In the genomic region with DNA sequence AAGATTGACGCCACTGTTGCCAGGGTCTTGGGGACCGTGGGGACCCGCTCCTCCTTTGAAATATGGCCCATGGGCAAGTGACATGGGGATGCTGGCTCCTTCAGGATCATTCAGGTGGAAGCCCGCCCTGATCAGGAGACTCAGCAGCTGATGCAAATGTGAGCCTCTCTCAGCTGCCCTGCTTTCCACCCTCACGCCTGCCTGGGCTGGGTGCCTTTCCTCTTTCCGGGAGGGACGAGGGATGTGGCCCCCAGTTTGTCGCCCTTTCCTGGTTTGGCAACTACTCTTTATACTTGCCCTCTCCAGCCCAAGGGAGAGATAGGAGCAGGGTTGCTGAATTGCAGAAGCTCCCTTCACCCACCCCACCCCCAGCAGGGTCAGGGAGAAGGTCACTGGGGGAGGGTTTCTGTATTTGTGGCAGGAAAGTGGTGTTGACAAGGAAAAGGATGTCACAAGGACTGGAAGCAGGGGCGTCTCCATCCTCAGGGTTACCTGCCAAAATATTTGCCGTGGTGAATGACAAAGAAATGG, we compare ENCODE assay signal across 1 cellular context.
TF ChIP-seq lines count a peak whose summit lies in the region.

No MANE protein-coding gene starts in this region.

TF ChIP-seq in HepG2, 621 proteins besides CTCF, POLR2A, EP300 and RAD21 (continued from another document and continues in another):
- TF ChIP-seq ZNF234 (CRISPR knock-in tag; conservative IDR thresholded peaks at IDR 0.05) = no peak
- peak; percentile 73 for TF ChIP-seq ZNF772 (CRISPR knock-in tag; IDR thresholded peaks at IDR 0.05)
- TF ChIP-seq, protein P1, sequence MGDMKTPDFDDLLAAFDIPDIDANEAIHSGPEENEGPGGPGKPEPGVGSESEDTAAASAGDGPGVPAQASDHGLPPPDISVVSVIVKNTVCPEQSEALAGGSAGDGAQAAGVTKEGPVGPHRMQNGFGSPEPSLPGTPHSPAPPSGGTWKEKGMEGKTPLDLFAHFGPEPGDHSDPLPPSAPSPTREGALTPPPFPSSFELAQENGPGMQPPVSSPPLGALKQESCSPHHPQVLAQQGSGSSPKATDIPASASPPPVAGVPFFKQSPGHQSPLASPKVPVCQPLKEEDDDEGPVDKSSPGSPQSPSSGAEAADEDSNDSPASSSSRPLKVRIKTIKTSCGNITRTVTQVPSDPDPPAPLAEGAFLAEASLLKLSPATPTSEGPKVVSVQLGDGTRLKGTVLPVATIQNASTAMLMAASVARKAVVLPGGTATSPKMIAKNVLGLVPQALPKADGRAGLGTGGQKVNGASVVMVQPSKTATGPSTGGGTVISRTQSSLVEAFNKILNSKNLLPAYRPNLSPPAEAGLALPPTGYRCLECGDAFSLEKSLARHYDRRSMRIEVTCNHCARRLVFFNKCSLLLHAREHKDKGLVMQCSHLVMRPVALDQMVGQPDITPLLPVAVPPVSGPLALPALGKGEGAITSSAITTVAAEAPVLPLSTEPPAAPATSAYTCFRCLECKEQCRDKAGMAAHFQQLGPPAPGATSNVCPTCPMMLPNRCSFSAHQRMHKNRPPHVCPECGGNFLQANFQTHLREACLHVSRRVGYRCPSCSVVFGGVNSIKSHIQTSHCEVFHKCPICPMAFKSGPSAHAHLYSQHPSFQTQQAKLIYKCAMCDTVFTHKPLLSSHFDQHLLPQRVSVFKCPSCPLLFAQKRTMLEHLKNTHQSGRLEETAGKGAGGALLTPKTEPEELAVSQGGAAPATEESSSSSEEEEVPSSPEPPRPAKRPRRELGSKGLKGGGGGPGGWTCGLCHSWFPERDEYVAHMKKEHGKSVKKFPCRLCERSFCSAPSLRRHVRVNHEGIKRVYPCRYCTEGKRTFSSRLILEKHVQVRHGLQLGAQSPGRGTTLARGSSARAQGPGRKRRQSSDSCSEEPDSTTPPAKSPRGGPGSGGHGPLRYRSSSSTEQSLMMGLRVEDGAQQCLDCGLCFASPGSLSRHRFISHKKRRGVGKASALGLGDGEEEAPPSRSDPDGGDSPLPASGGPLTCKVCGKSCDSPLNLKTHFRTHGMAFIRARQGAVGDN (CRISPR knock-in tag; IDR thresholded peaks at IDR 0.05) = peak; percentile 90
- TF ChIP-seq ZNF160 (CRISPR knock-in tag; IDR thresholded peaks at IDR 0.05) = 0 out of 2 replicates have a peak, but pooled peaks have one; percentile 43
- TF ChIP-seq PHF5A (CRISPR knock-in tag; IDR thresholded peaks at IDR 0.05; ENCODE audit: low read depth, unreplicated experiment) = no peak
- TF ChIP-seq ZNF263 (CRISPR knock-in tag; IDR thresholded peaks at IDR 0.05) = peak; percentile 58; the same call in 1 of the 2 replicates
- TF ChIP-seq SIN3B (IDR thresholded peaks at IDR 0.05; ENCODE audit: low read length) = no peak
- TF ChIP-seq DBP (CRISPR knock-in tag; IDR thresholded peaks at IDR 0.05; ENCODE audit: not compliant biosample characterization) = no peak
- peak; percentile 47; the same call in 1 of the 2 replicates for TF ChIP-seq ZNF205 (CRISPR knock-in tag; IDR thresholded peaks at IDR 0.05)
- TF ChIP-seq ZNF577 (CRISPR knock-in tag; IDR thresholded peaks at IDR 0.05; ENCODE audit: borderline replicate concordance, low read depth) = no peak
- TF ChIP-seq SRF (IDR thresholded peaks at IDR 0.05; ENCODE audit: low read depth, low read length) = no peak
- no peak for TF ChIP-seq FLYWCH1 (CRISPR knock-in tag; IDR thresholded peaks at IDR 0.05)
- TF ChIP-seq ZNF607 (CRISPR knock-in tag; IDR thresholded peaks at IDR 0.05; ENCODE audit: borderline replicate concordance) = 0 out of 2 replicates have a peak, but pooled peaks have one; percentile 24
- no peak for TF ChIP-seq FOXM1 (CRISPR knock-in tag; IDR thresholded peaks at IDR 0.05)
- TF ChIP-seq, protein P2, sequence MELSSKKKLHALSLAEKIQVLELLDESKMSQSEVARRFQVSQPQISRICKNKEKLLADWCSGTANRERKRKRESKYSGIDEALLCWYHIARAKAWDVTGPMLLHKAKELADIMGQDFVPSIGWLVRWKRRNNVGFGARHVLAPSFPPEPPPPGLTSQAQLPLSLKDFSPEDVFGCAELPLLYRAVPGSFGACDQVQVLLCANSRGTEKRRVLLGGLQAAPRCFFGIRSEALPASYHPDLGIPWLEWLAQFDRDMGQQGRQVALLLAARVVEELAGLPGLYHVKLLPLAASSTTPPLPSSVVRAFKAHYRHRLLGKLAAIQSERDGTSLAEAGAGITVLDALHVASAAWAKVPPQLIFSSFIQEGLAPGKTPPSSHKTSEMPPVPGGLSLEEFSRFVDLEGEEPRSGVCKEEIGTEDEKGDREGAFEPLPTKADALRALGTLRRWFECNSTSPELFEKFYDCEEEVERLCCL (CRISPR knock-in tag; IDR thresholded peaks at IDR 0.05; ENCODE audit: borderline replicate concordance) = no peak
- no peak for TF ChIP-seq ZNF749 (CRISPR knock-in tag; IDR thresholded peaks at IDR 0.05; ENCODE audit: borderline replicate concordance)
- TF ChIP-seq FOXP4 (CRISPR knock-in tag; IDR thresholded peaks at IDR 0.05) = peak; percentile 92
- TF ChIP-seq TCF7L2 (IDR thresholded peaks at IDR 0.05; ENCODE audit: low read depth, low read length) = no peak
- TF ChIP-seq SMAD1 (CRISPR knock-in tag; IDR thresholded peaks at IDR 0.05; ENCODE audit: borderline replicate concordance, low read depth) = no peak
- TF ChIP-seq HOMEZ (CRISPR knock-in tag; IDR thresholded peaks at IDR 0.05; ENCODE audit: low read depth) = 0 out of 2 replicates have a peak, but pooled peaks have one; percentile 50
- TF ChIP-seq ZMAT3 (CRISPR knock-in tag; conservative IDR thresholded peaks at IDR 0.05) = no peak
- peak; percentile 75 for TF ChIP-seq RCOR2 (CRISPR knock-in tag; IDR thresholded peaks at IDR 0.05)
- no peak for TF ChIP-seq ZNF18 (CRISPR knock-in tag; IDR thresholded peaks at IDR 0.05; ENCODE audit: insufficient replicate concordance)
- TF ChIP-seq CEBPG (CRISPR knock-in tag; IDR thresholded peaks at IDR 0.05) = peak; percentile 78
- TF ChIP-seq, protein P3, sequence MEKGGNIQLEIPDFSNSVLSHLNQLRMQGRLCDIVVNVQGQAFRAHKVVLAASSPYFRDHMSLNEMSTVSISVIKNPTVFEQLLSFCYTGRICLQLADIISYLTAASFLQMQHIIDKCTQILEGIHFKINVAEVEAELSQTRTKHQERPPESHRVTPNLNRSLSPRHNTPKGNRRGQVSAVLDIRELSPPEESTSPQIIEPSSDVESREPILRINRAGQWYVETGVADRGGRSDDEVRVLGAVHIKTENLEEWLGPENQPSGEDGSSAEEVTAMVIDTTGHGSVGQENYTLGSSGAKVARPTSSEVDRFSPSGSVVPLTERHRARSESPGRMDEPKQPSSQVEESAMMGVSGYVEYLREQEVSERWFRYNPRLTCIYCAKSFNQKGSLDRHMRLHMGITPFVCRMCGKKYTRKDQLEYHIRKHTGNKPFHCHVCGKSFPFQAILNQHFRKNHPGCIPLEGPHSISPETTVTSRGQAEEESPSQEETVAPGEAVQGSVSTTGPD (CRISPR knock-in tag; IDR thresholded peaks at IDR 0.05) = peak; percentile 94
- no peak for TF ChIP-seq SUZ12 (IDR thresholded peaks at IDR 0.05; ENCODE audit: low read depth, low read length)
- no peak for TF ChIP-seq ZNF569 (CRISPR knock-in tag; IDR thresholded peaks at IDR 0.05; ENCODE audit: borderline replicate concordance)
- TF ChIP-seq TAF1 (CRISPR knock-in tag; IDR thresholded peaks at IDR 0.05) = no peak
- TF ChIP-seq SPEN (CRISPR knock-in tag; IDR thresholded peaks at IDR 0.05; ENCODE audit: low read depth) = 0 out of 2 replicates have a peak, but pooled peaks have one; percentile 27
- no peak for TF ChIP-seq HNRNPK (IDR thresholded peaks at IDR 0.05; ENCODE audit: low read depth, low read length, poor library complexity, severe bottlenecking)
- TF ChIP-seq ZFP36 (IDR thresholded peaks at IDR 0.05; ENCODE audit: borderline replicate concordance, low read depth, low read length, partially characterized antibody) = no peak
- no peak for TF ChIP-seq SIN3A (IDR thresholded peaks at IDR 0.05; ENCODE audit: borderline replicate concordance, low read depth, low read length)
- no peak for TF ChIP-seq LCORL (IDR thresholded peaks at IDR 0.05)
- TF ChIP-seq LCORL (CRISPR knock-in tag; IDR thresholded peaks at IDR 0.05) = peak; percentile 87
- peak; percentile 41; the same call in 1 of the 2 replicates for TF ChIP-seq ZFP91 (CRISPR knock-in tag; IDR thresholded peaks at IDR 0.05; ENCODE audit: borderline replicate concordance)
- TF ChIP-seq ZNF761 (CRISPR knock-in tag; conservative IDR thresholded peaks at IDR 0.05) = no peak
- TF ChIP-seq, protein P4, sequence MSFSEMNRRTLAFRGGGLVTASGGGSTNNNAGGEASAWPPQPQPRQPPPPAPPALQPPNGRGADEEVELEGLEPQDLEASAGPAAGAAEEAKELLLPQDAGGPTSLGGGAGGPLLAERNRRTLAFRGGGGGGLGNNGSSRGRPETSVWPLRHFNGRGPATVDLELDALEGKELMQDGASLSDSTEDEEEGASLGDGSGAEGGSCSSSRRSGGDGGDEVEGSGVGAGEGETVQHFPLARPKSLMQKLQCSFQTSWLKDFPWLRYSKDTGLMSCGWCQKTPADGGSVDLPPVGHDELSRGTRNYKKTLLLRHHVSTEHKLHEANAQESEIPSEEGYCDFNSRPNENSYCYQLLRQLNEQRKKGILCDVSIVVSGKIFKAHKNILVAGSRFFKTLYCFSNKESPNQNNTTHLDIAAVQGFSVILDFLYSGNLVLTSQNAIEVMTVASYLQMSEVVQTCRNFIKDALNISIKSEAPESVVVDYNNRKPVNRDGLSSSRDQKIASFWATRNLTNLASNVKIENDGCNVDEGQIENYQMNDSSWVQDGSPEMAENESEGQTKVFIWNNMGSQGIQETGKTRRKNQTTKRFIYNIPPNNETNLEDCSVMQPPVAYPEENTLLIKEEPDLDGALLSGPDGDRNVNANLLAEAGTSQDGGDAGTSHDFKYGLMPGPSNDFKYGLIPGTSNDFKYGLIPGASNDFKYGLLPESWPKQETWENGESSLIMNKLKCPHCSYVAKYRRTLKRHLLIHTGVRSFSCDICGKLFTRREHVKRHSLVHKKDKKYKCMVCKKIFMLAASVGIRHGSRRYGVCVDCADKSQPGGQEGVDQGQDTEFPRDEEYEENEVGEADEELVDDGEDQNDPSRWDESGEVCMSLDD (CRISPR knock-in tag; IDR thresholded peaks at IDR 0.05; ENCODE audit: borderline replicate concordance) = no peak
- no peak for TF ChIP-seq ZNF552 (CRISPR knock-in tag; IDR thresholded peaks at IDR 0.05; ENCODE audit: borderline replicate concordance)
- 0 out of 2 replicates have a peak, but pooled peaks have one; percentile 31 for TF ChIP-seq ZNF121 (CRISPR knock-in tag; IDR thresholded peaks at IDR 0.05)
- TF ChIP-seq SP1 (IDR thresholded peaks at IDR 0.05) = no peak
- TF ChIP-seq SP1 (CRISPR knock-in tag; IDR thresholded peaks at IDR 0.05) = 0 out of 2 replicates have a peak, but pooled peaks have one; percentile 13
- TF ChIP-seq MIXL1 (CRISPR knock-in tag; IDR thresholded peaks at IDR 0.05) = 0 out of 2 replicates have a peak, but pooled peaks have one; percentile 53
- 0 out of 2 replicates have a peak, but pooled peaks have one; percentile 7 for TF ChIP-seq CEBPB (IDR thresholded peaks at IDR 0.05; ENCODE audit: borderline replicate concordance, low read depth, low read length)
- no peak for TF ChIP-seq RFX1 (IDR thresholded peaks at IDR 0.05)
- TF ChIP-seq ZNF326 (CRISPR knock-in tag; IDR thresholded peaks at IDR 0.05; ENCODE audit: borderline replicate concordance) = no peak
